ENCODE assay signal across 9 cellular contexts in genomic region chr17:77124192-77124908, GRCh38. TPM values are rescaled to one million over a fixed set of nuclear protein-coding genes. Genes with fewer than 3 reads are reported as not detected.
DNase-seq lines count a peak whose midpoint lies in the region; ATAC-seq and TF ChIP-seq lines count a peak whose summit lies in the region.
"Had no signal": no experiment of that assay in that cellular context is flagged by ENCODE, and none has a peak within 500 bp of the region (broad histone marks: within the 10 kb centered on the region; RNA-seq: fewer than 3 reads in every experiment).

No MANE protein-coding gene starts in this region.

- intact Hi-C loops in Caco-2 (cut with micrococcal nuclease; ENCODE audit: unreplicated experiment): loop anchor here (5.0 kb wide), 1 partner anchor 37 kb away; no protein-coding TSS in a partner anchor

- no peak for DNase-seq in Caco-2
- DNase-seq in SW480 (ENCODE audit: low spot score): peak; percentile 83
- DNase-seq in fibroblast of the aortic adventitia (ENCODE audit: low read depth): peak; percentile 69
- peak; percentile 51 for DNase-seq in pons (ENCODE audit: low spot score)
- no peak for DNase-seq in WTC11 (ENCODE audit: low spot score)

- H3K4me1 ChIP-seq in Caco-2: peaks cover 51% of the 10 kb centered on the region

- H3K4me3 Mint-ChIP-seq in Caco-2 (ENCODE audit: unreplicated experiment): no peak overlapping the region
- no peak overlapping the region for H3K4me3 Mint-ChIP-seq in WTC11
- H3K4me3 Mint-ChIP-seq: IgD-negative memory B cell had no signal

- ATAC-seq in GM21529 (IDR thresholded peaks at IDR 0.05; ENCODE audit: unreplicated experiment) (no peak), WTC11 (no peak), HG03457 (IDR thresholded peaks at IDR 0.05; ENCODE audit: unreplicated experiment) (no peak)
- ATAC-seq in activated CD4-positive, CD25-positive, alpha-beta regulatory T cell treated with anti-CD3 and anti-CD28 coated beads, Interleukin-2, amount 50 U/mL, for 24 hours: no peak

- POLR2A ChIA-PET in Caco-2 (lab: Charles Lee): interaction anchor here (1.0 to 1.6 kb wide), 2 partner anchors 16 to 36 kb away, joined by 3 to 6 read pairs; partner anchors contain the start of gene SEC14L1
- POLR2A ChIA-PET in WTC11 (lab: Charles Lee): no interaction called here

- H3K36me3 Mint-ChIP-seq in Caco-2 (ENCODE audit: insufficient read depth, unreplicated experiment) (peaks cover 13% of the 10 kb centered on the region), WTC11 (no peaks in the 10 kb centered on the region)
- H3K36me3 Mint-ChIP-seq: IgD-negative memory B cell had no signal

- no peaks in the 10 kb centered on the region for H3K27me3 ChIP-seq in Caco-2 (replicated peaks; ENCODE audit: control insufficient read depth, insufficient read depth, low read length)

- H3K4me1 Mint-ChIP-seq in Caco-2 (ENCODE audit: low read depth, unreplicated experiment) (peaks cover 40% of the 10 kb centered on the region), WTC11 (no peaks in the 10 kb centered on the region)

- no TSS peak for BruUV-seq in Caco-2 (replicated peaks; lab: Mats Ljungman, UMichigan)

- 0 out of 2 replicates have a peak, but pooled peaks cover 3% of the 10 kb centered on the region for H3K9me3 ChIP-seq in Caco-2

- H3K27me3 Mint-ChIP-seq in Caco-2 (ENCODE audit: insufficient read depth, unreplicated experiment): no peaks in the 10 kb centered on the region
- no peaks in the 10 kb centered on the region for H3K27me3 Mint-ChIP-seq in WTC11 (ENCODE audit: low read depth)

- H3K36me3 ChIP-seq in Caco-2 (ENCODE audit: control insufficient read depth, insufficient read depth, low read length): no peaks in the 10 kb centered on the region

- TF ChIP-seq CTCF in Caco-2 (IDR thresholded peaks at IDR 0.05; ENCODE audit: insufficient read depth in 1 of 2, low read depth in 1 of 2, low read length in 1 of 2, severe bottlenecking in 1 of 2, unreplicated experiment in 1 of 2) (no peak), fibroblast of the aortic adventitia (IDR thresholded peaks at IDR 0.05; ENCODE audit: insufficient read depth, low read length) (no peak), WTC11 (IDR thresholded peaks at IDR 0.05) (no peak)

- CTCF ChIA-PET in Caco-2 (lab: Charles Lee): interaction anchor here (0.6 kb wide), 2 partner anchors 75 to 90 kb away, joined by 4 to 8 read pairs; no protein-coding TSS in a partner anchor
- CTCF ChIA-PET in WTC11 (lab: Charles Lee): interaction anchor here (0.6 to 1.1 kb wide), 5 partner anchors 9 to 90 kb away, joined by 3 read pairs; no protein-coding TSS in a partner anchor

- H3K4me3 ChIP-seq in Caco-2 (ENCODE audit: low read depth, low read length): no peak overlapping the region
- no peak overlapping the region for H3K4me3 ChIP-seq in fibroblast of the aortic adventitia (ENCODE audit: low read depth, low read length)

- peak overlapping the region; percentile 84 for H3K27ac Mint-ChIP-seq in Caco-2 (ENCODE audit: unreplicated experiment)
- H3K27ac Mint-ChIP-seq in WTC11: no peak overlapping the region
- H3K27ac Mint-ChIP-seq: IgD-negative memory B cell had no signal

- H3K9me3 Mint-ChIP-seq in Caco-2 (ENCODE audit: unreplicated experiment): no peaks in the 10 kb centered on the region
- no peaks in the 10 kb centered on the region for H3K9me3 Mint-ChIP-seq in WTC11

TF ChIP-seq in WTC11, 78 proteins besides CTCF, POLR2A, EP300 and RAD21:
- no peak for TF ChIP-seq CBFB (CRISPR knock-in tag; IDR thresholded peaks at IDR 0.05; ENCODE audit: low read depth)
- no peak for TF ChIP-seq OVOL2 (CRISPR knock-in tag; IDR thresholded peaks at IDR 0.05; ENCODE audit: borderline replicate concordance)
- no peak for TF ChIP-seq ZNF671 (CRISPR knock-in tag; IDR thresholded peaks at IDR 0.05)
- TF ChIP-seq JUN (CRISPR knock-in tag; IDR thresholded peaks at IDR 0.05): no peak
- TF ChIP-seq ZNF425 (CRISPR knock-in tag; conservative IDR thresholded peaks at IDR 0.05): no peak
- TF ChIP-seq USF1 (CRISPR knock-in tag; IDR thresholded peaks at IDR 0.05): no peak
- no peak for TF ChIP-seq ZNF281 (CRISPR knock-in tag; IDR thresholded peaks at IDR 0.05)

RNA-seq across cellular contexts. Expression of gene SEC14L1, which starts 16.4 kb away (rescaled TPM):
- total RNA-seq in Caco-2 (2022): 92.0 and 96.1 TPM in 2 replicates
- 34.3 and 149 TPM in 2 replicates for total RNA-seq in fibroblast of the aortic adventitia (ENCODE audit: low replicate concordance)
- 77.2 to 82.8 TPM (median 81.0 TPM) in 3 replicates for total RNA-seq in WTC11 (2021)

Comparison
In these comparisons a context has a peak if more than half of its experiments do, and no peak if none do; other contexts are left out.
1. DNase-seq: peak in SW480 (single experiment), fibroblast of the aortic adventitia (single experiment) and pons (single experiment); none in Caco-2 (0 of 2) and WTC11 (single experiment).